33 cellular contexts compared by ENCODE assay signal in the genomic region with DNA sequence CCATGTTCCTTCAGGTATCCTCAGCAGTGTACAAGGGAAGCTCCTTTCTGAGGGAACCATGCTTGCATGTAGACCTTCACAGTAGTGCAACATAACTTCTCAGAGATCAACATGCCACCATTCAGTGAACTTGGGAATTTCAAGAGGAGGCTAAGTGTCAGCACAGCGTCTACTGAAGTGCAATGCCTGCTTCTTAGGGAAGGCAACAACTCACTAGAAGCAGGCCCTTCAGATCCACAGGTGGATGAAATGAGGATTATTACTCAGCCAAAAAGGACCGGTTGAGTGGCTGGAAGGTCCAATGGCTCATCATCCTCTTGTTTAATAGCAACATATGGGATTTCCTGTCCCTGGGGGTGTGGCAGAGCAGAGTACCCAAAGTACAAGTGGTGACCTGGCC. TPM values are rescaled to one million over a fixed set of nuclear protein-coding genes. Genes with fewer than 3 reads are reported as not detected.
"Had no signal": no experiment of that assay in that cellular context is flagged by ENCODE, and none has a peak within 500 bp of the region (broad histone marks: within the 10 kb centered on the region; RNA-seq: fewer than 3 reads in every experiment).

No MANE protein-coding gene starts in this region.

- H3K4me3 ChIP-seq: adrenal gland, body of pancreas, colonic mucosa, gastrocnemius medialis had no signal

- ATAC-seq: activated CD4-positive, alpha-beta T cell treated with anti-CD3 and anti-CD28 coated beads for 36 hours; activated CD8-positive, alpha-beta memory T cell treated with anti-CD3 and anti-CD28 coated beads, Interleukin-2, amount 10 ng/mL, durations not matched to agents 7 days and 5 days; activated CD8-positive, alpha-beta T cell treated with anti-CD3 and anti-CD28 coated beads, Interleukin-2, amount 10 ng/mL, durations not matched to agents 7 days and 5 days; activated naive CD8-positive, alpha-beta T cell treated with anti-CD3 and anti-CD28 coated beads, Interleukin-2, amount 50 U/mL, for 24 hours; body of pancreas; esophagus mucosa; foreskin keratinocyte; gastrocnemius medialis had no signal

- DNase-seq: activated CD4-positive, alpha-beta memory T cell treated with anti-CD3 and anti-CD28 coated beads for 36 hours; activated CD4-positive, alpha-beta T cell treated with anti-CD3 and anti-CD28 coated beads for 36 hours; activated CD4-positive, alpha-beta T cell treated with anti-CD3 and anti-CD28 coated beads, Interleukin-2, amount 10 ng/mL, durations not matched to agents 24 days and 14 days; activated CD4-positive, CD25-positive, alpha-beta regulatory T cell; activated CD4-positive, CD25-positive, alpha-beta regulatory T cell treated with anti-CD3 and anti-CD28 coated beads, Interleukin-2, amount 50 U/mL, for 72 hours; activated CD8-positive, alpha-beta memory T cell treated with anti-CD3 and anti-CD28 coated beads, Interleukin-2, amount 10 ng/mL, durations not matched to agents 7 days and 5 days; activated CD8-positive, alpha-beta memory T cell treated with anti-CD3 and anti-CD28 coated beads, Interleukin-2, amount 50 U/mL, for 4 hours; activated CD8-positive, alpha-beta T cell treated with anti-CD3 and anti-CD28 coated beads, Interleukin-2, amount 10 ng/mL, durations not matched to agents 7 days and 5 days; activated effector memory CD4-positive, alpha-beta T cell treated with anti-CD3 and anti-CD28 coated beads, Interleukin-2, amount 50 U/mL, for 16 hours; activated naive CD4-positive, alpha-beta T cell treated with anti-CD3 and anti-CD28 coated beads for 36 hours; activated naive CD8-positive, alpha-beta T cell treated with anti-CD3 and anti-CD28 coated beads for 36 hours; activated naive CD8-positive, alpha-beta T cell treated with anti-CD3 and anti-CD28 coated beads, Interleukin-2, amount 50 U/mL, for 24 hours; activated T-cell treated with anti-CD3 and anti-CD28 coated beads, Interleukin-2, amount 50 U/mL, for 1 hour; activated T-cell treated with anti-CD3 and anti-CD28 coated beads, Interleukin-2, amount 50 U/mL, for 48 hours; adrenal gland; amygdala; aorta; body of pancreas; caudate nucleus; colonic mucosa; effector memory CD4-positive, alpha-beta T cell; endodermal cell; foreskin keratinocyte; gastrocnemius medialis; glutamatergic neuron; T-helper 2 cell had no signal

- H3K9me3 ChIP-seq: adrenal gland, body of pancreas, colonic mucosa, gastrocnemius medialis had no signal

- H3K27me3 ChIP-seq: adrenal gland, body of pancreas, colonic mucosa, foreskin keratinocyte had no signal

- H3K36me3 ChIP-seq: adrenal gland, colonic mucosa, gastrocnemius medialis had no signal

- H3K4me1 ChIP-seq: adrenal gland, body of pancreas, colonic mucosa, foreskin keratinocyte, gastrocnemius medialis had no signal

- H3K27ac ChIP-seq: adrenal gland, body of pancreas, colonic mucosa, foreskin keratinocyte, gastrocnemius medialis had no signal

RNA-seq across cellular contexts. Expression of gene RNASE10, which starts 18.7 kb away (rescaled TPM):
- total RNA-seq: dermis microvascular lymphatic vessel endothelial cell, epithelial cell of proximal tubule, gastrocnemius medialis had no signal
- polyA plus RNA-seq: aorta had no signal

RNA-seq across cellular contexts. Expression of gene RNASE9, which starts 36.8 kb away (rescaled TPM):
- total RNA-seq: activated CD4-positive, alpha-beta memory T cell treated with anti-CD3 and anti-CD28 coated beads for 36 hours; activated CD4-positive, alpha-beta T cell treated with anti-CD3 and anti-CD28 coated beads for 36 hours; activated CD4-positive, alpha-beta T cell treated with anti-CD3 and anti-CD28 coated beads, Interleukin-2, amount 10 ng/mL, durations not matched to agents 24 days and 14 days; activated CD8-positive, alpha-beta memory T cell treated with anti-CD3 and anti-CD28 coated beads for 36 hours; activated CD8-positive, alpha-beta memory T cell treated with anti-CD3 and anti-CD28 coated beads, Interleukin-2, amount 10 ng/mL, durations not matched to agents 7 days and 5 days; activated CD8-positive, alpha-beta T cell treated with anti-CD3 and anti-CD28 coated beads, Interleukin-2, amount 10 ng/mL, durations not matched to agents 7 days and 5 days; activated naive CD4-positive, alpha-beta T cell treated with anti-CD3 and anti-CD28 coated beads for 36 hours; activated naive CD8-positive, alpha-beta T cell treated with anti-CD3 and anti-CD28 coated beads for 36 hours; activated T-helper 1 cell treated with anti-CD3 and anti-CD28 coated beads, Interleukin-12 subunit alpha, Interleukin-12 subunit beta, Interleukin-2, Interleukin-4 antibody, amounts not matched to agents 30 ng/mL and 10 ng/mL and 1 ng/mL, durations not matched to agents 14 hours and 24 hours and 36 hours; activated T-helper 2 cell treated with anti-CD3 and anti-CD28 coated beads, Interferon-gamma antibody, Interleukin-2, Interleukin-4, amounts not matched to agents 10 μg/mL and 5 μg/mL and 100 μg/mL, durations not matched to agents 14 hours and 24 hours and 36 hours; adrenal gland; aorta; body of pancreas; colonic mucosa; dermis microvascular lymphatic vessel endothelial cell; endodermal cell; epithelial cell of proximal tubule; esophagus mucosa; foreskin keratinocyte; gastrocnemius medialis; T-helper 1 cell treated with Interleukin-12 subunit alpha and Interleukin-12 subunit beta and Interleukin-4 antibody, amounts not matched to agents 30 ng/mL and 1 ng/mL, for 36 hours had no signal
- polyA plus RNA-seq: adrenal gland, aorta, foreskin keratinocyte had no signal
